ENCODE assay signal across 8 cellular contexts in the genomic region with DNA sequence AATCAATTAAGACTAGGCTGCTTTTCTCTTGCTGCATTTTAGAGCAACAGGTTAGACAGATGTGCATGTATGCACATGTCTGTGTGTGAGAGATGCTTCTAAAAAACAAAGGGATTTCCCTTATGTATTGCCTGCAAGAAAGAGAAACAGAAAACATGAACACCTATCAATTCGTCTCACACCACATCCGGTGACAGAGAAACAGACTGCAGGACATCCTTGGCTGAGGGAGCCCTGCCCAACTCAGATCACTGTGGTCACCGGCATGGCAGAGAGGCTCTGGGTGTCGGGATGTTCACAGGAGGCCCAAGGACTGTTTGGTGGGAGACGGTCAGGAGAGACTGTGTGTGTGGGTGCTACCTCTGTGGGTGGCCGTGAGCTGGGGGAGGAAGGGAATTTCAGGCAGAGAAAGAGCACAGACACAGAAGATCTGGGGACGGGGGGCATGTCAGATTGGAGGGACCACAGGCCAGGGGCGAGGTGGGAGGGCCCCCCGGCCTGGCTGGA. TPM values are rescaled to one million over a fixed set of nuclear protein-coding genes. Genes with fewer than 3 reads are reported as not detected.
DNase-seq lines count a peak whose midpoint lies in the region; ATAC-seq and TF ChIP-seq lines count a peak whose summit lies in the region.

No MANE protein-coding gene starts in this region.

- DNase-seq in AG04450 (ENCODE audit: low read depth, low spot score), result no peak
- no peak for DNase-seq in endodermal cell
- no peak for DNase-seq in tibial nerve (ENCODE audit: low spot score in 2 of 2)
- DNase-seq in NCI-H748 (lab: John Stamatoyannopoulos, UW; ENCODE audit: unreplicated experiment), result no peak
- DNase-seq in iPS-NIHi11 (ENCODE audit: low spot score), result no peak
- no peak for DNase-seq in NCI-H82 treated with DMSO at 0.1 percent for 48 hours (lab: John Stamatoyannopoulos, UW; ENCODE audit: unreplicated experiment)

- no peaks in the 10 kb centered on the region for H3K9me3 Mint-ChIP-seq in endodermal cell

- POLR2A ChIA-PET in AG04450 (lab: Yijun Ruan, JAX), result interaction anchor here (0.5 to 1.0 kb wide), 2 partner anchors 14 to 134 kb away, joined by 6 read pairs; no protein-coding TSS in a partner anchor

- H3K27ac ChIP-seq in AG04450 (ENCODE audit: low read depth, low read length), result peak overlapping the region; percentile 61
- H3K27ac ChIP-seq in endodermal cell (ENCODE audit: low read depth, low read length), result no peak overlapping the region
- peak overlapping the region; percentile 48 to 87 (median 72) for H3K27ac ChIP-seq in tibial nerve

- H3K36me3 ChIP-seq in endodermal cell (ENCODE audit: control insufficient read depth, insufficient read depth, low read length), result peaks cover 32% of the 10 kb centered on the region
- H3K36me3 ChIP-seq in tibial nerve, result no peaks in the 10 kb centered on the region

- H3K27me3 ChIP-seq in AG04450 (ENCODE audit: control insufficient read depth, insufficient read depth, low read length) (no peaks in the 10 kb centered on the region), endodermal cell (ENCODE audit: control insufficient read depth, insufficient read depth, low read length, poor library complexity, severe bottlenecking) (no peaks in the 10 kb centered on the region), tibial nerve (no peaks in the 10 kb centered on the region)

- H3K4me1 ChIP-seq in endodermal cell (ENCODE audit: control insufficient read depth, insufficient read depth, low read length) (no peaks in the 10 kb centered on the region), tibial nerve (peaks cover 0 to 84% (median 19%) of the 10 kb centered on the region in 4 donors)

- H3K9ac ChIP-seq in endodermal cell (ENCODE audit: extremely low read depth, low read length, poor library complexity, severe bottlenecking), result no peak overlapping the region

- 95 to 100% methylated on average over 5 to 9 of the region's 9 CpGs for whole genome bisulfite sequencing in endodermal cell (ENCODE audit: insufficient coverage in 1 of 2, insufficient read length in 1 of 2), 2 experiments
- 70 to 73% methylated on average over 9 of the region's 9 CpGs for WGBS in tibial nerve, 2 donors

- H3K4me3 ChIP-seq in AG04450 (ENCODE audit: low read depth, low read length), result no peak overlapping the region
- no peak overlapping the region for H3K4me3 ChIP-seq in endodermal cell (ENCODE audit: low read length)
- no peak overlapping the region for H3K4me3 ChIP-seq in tibial nerve

- H3K36me3 Mint-ChIP-seq in endodermal cell (ENCODE audit: low read depth), result peaks cover 16% of the 10 kb centered on the region

- no peaks in the 10 kb centered on the region for H3K4me1 Mint-ChIP-seq in endodermal cell

- H3K9me3 ChIP-seq in AG04450 (ENCODE audit: control insufficient read depth, insufficient read depth, low read length), result no peaks in the 10 kb centered on the region
- H3K9me3 ChIP-seq in endodermal cell (ENCODE audit: control insufficient read depth, low read length), result no peaks in the 10 kb centered on the region
- H3K9me3 ChIP-seq in tibial nerve, result no peaks in the 10 kb centered on the region

- no peak for TF ChIP-seq POLR2A in tibial nerve (IDR thresholded peaks at IDR 0.05)

- no peak for TF ChIP-seq CTCF in AG04450 (IDR thresholded peaks at IDR 0.05; ENCODE audit: low read depth, low read length)
- TF ChIP-seq CTCF in endodermal cell (conservative IDR thresholded peaks at IDR 0.05), result no peak
- no peak for TF ChIP-seq CTCF in tibial nerve (IDR thresholded peaks at IDR 0.05)

- H3K27ac Mint-ChIP-seq in endodermal cell, result peak overlapping the region; percentile 71

- no peak for TF ChIP-seq EP300 in tibial nerve (IDR thresholded peaks at IDR 0.05)

- H3K27me3 Mint-ChIP-seq in endodermal cell (ENCODE audit: insufficient read depth), result no peaks in the 10 kb centered on the region

- CTCF ChIA-PET in AG04450 (lab: Charles Lee), result interaction anchor here (1.7 to 2.4 kb wide), 2 partner anchors 21 to 148 kb away, joined by 4 to 9 read pairs; no protein-coding TSS in a partner anchor

- no peak overlapping the region for H3K4me3 Mint-ChIP-seq in endodermal cell

- ATAC-seq in GM19351 (IDR thresholded peaks at IDR 0.05; ENCODE audit: unreplicated experiment), result peak; percentile 79
- ATAC-seq in HG03280 (IDR thresholded peaks at IDR 0.05; ENCODE audit: unreplicated experiment), result peak; percentile 80

RNA-seq across cellular contexts. Expression of a gene that starts 24.9 kb away (rescaled TPM):
- 497 and 555 TPM in 2 replicates for polyA plus RNA-seq in AG04450 (2011; rRNA removed)
- polyA minus RNA-seq in AG04450 (2011; rRNA and poly(A)+ RNA removed), result 400 and 514 TPM in 2 replicates
- 10 to 100 TPM; 11.1 to 11.4 TPM for total RNA-seq in endodermal cell
- 11.0 TPM for polyA plus RNA-seq in endodermal cell (2013, experiment 1 of 2)
- 10.8 TPM for polyA plus RNA-seq in endodermal cell (2013, experiment 2 of 2)
- total RNA-seq in tibial nerve, result 10 to 100 TPM; 53.7 to 99.2 (median 71.6) TPM

RNA-seq across cellular contexts. Expression of a gene that starts 36.6 kb away (rescaled TPM):
- polyA plus RNA-seq in AG04450 (2011; rRNA removed), result 13.7 and 20.3 TPM in 2 replicates
- polyA minus RNA-seq in AG04450 (2011; rRNA and poly(A)+ RNA removed), result 9.9 and 11.5 TPM in 2 replicates
- total RNA-seq in endodermal cell (10 to 100 TPM; 18.1 to 22.2 TPM), tibial nerve (10 to 100 TPM; 17.1 to 24.0 (median 20.4) TPM)
- 20.8 TPM for polyA plus RNA-seq in endodermal cell (2013, experiment 1 of 2)
- 22.3 TPM for polyA plus RNA-seq in endodermal cell (2013, experiment 2 of 2)

RNA-seq across cellular contexts. Expression of a gene that starts 44.4 kb away (rescaled TPM):
- polyA plus RNA-seq in AG04450 (2011; rRNA removed), result 7.9 and 9.8 TPM in 2 replicates
- polyA minus RNA-seq in AG04450 (2011; rRNA and poly(A)+ RNA removed), result 14.0 and 16.7 TPM in 2 replicates
- total RNA-seq in endodermal cell (10 to 100 TPM; 15.5 to 17.4 TPM), tibial nerve (10 to 100 TPM; 20.9 to 30.8 (median 23.2) TPM)
- 14.6 TPM for polyA plus RNA-seq in endodermal cell (2013, experiment 1 of 2)
- 12.4 TPM for polyA plus RNA-seq in endodermal cell (2013, experiment 2 of 2)

Comparison
In these comparisons a context has a peak if more than half of its experiments do, and no peak if none do; other contexts are left out.
1. RNA of a gene that starts 24.9 kb away (total RNA-seq): 53.7 to 99.2 TPM in tibial nerve; 11.1 to 11.4 TPM in endodermal cell; every median in the first group is over 4 times any median in the second.